Comparison of ENCODE assay signal across 1 cellular context in the genomic region with DNA sequence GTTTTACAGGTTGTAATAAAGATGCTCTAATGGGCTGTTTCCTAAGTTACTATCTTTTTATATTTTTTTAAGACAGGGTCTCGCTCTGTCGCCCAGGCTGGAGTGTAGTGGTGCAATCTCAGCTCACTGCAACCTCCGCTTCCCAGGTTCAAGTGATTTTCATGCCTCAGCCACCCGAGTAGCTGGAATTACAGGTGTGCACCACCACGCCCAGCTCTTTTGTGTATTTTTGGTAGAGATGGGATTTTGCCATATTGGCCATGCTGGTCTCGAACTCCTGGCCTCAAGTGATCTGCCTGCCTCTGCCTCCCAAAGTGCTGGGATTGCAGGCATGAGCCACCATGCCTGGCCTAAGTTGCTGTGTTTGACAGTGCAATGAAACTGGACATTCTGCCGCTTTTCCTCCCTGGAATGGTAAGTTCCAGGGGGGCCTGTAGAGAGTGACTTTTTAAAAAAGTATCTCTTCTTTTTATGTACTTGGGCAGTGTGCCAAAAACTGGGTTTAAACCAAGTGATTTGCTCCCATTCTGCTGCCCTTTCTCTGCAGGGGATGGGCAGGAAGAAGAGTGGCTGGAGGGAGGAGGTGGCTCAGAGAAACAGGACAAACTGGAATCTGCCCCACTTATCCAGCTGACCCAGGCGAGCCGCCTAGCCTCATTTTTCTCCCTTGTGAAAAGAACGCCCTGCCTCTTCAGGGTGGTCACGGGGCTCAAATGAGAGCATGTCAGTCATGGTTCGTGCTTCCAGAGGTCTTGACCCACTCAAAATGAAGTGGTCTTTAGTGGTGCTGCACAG.
A peak's percentile ranks its signal among the peaks of the same experiment; 100 is the strongest.
TF ChIP-seq lines count a peak whose summit lies in the region.

No MANE protein-coding gene starts in this region.

TF ChIP-seq in Ishikawa, 13 proteins besides CTCF, POLR2A, EP300 and RAD21 (continued from another document):
- TF ChIP-seq TEAD4 (IDR thresholded peaks at IDR 0.05) (peak; percentile 64), CREB1 (IDR thresholded peaks at IDR 0.05; ENCODE audit: low read depth) (no peak), TCF12 (IDR thresholded peaks at IDR 0.05; ENCODE audit: low read depth) (peak; percentile 78), YY1 (IDR thresholded peaks at IDR 0.05; ENCODE audit: low read depth) (peak; percentile 68), EGR1 (IDR thresholded peaks at IDR 0.05) (no peak), CEBPB (IDR thresholded peaks at IDR 0.05) (no peak)
- TF ChIP-seq, protein P1, sequence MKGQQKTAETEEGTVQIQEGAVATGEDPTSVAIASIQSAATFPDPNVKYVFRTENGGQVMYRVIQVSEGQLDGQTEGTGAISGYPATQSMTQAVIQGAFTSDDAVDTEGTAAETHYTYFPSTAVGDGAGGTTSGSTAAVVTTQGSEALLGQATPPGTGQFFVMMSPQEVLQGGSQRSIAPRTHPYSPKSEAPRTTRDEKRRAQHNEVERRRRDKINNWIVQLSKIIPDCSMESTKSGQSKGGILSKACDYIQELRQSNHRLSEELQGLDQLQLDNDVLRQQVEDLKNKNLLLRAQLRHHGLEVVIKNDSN (IDR thresholded peaks at IDR 0.05): peak; percentile 57
